In the genomic region with DNA sequence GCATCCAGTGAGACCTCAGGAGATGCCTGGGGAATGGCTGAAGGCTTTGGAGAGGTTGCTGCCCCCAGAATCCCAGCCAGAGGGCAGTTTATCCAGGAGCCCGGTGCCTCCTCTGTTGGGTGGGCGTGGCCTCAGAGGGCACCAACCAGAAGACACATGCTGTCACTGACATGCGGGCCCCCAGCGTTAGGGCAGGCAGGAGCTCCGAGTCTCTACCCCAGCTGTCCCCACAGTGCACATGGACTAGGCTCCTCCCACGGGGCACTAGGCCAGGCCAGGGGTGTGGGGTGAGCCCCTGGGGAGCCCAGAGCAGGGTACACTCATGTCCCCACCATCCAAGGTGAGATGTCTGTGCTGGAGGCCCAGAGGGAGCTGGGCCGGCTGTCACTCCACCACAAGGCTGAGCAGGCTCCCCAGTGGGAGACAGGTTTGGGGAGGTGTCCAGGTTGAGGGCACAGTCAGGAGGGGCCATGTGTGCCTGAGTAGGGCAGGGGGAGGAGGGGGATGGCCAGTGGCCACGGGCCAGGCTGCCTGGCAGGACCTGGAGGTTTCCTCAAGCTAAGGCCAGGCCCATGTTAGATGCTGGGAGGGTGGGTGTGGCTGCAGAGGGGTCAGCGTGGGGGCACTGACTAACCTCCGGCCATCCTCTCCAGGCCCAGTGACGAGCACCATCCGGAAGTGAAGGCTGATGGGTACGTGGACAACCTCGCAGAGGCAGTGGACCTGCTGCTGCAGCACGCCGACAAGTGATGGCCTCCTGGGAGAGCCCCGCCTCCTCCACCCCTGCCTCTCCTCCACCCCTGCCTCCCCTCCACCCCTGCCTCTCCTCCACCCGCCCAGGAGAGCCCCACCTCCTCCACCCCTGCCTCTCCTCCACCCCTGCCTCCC, we compare ENCODE assay signal across 9 cellular contexts.
DNase-seq lines count a peak whose midpoint lies in the region; ATAC-seq lines count a peak whose summit lies in the region.
"Had no signal": no experiment of that assay in that cellular context is flagged by ENCODE, and none has a peak within 500 bp of the region (broad histone marks: within the 10 kb centered on the region; RNA-seq: fewer than 3 reads in every experiment).

No MANE protein-coding gene starts in this region.

- no peak overlapping the region for H3K4me3 ChIP-seq in thymus (ENCODE audit: low read length)

- peak; percentile 13 for ATAC-seq in activated CD8-positive, alpha-beta memory T cell treated with anti-CD3 and anti-CD28 coated beads, Interleukin-2, amount 10 ng/mL, durations not matched to agents 7 days and 5 days

- CTCF ChIA-PET in activated CD8-positive, alpha-beta memory T cell treated with anti-CD3 and anti-CD28 coated beads, Interleukin-2, amount 10 ng/mL, durations not matched to agents 7 days and 5 days (lab: Charles Lee): interaction anchor here (0.7 to 2.0 kb wide), 7 partner anchors 15 to 133 kb away, joined by 3 to 7 read pairs (median 3); no protein-coding TSS in a partner anchor

- H3K36me3 ChIP-seq in thymus (ENCODE audit: control insufficient read depth, insufficient read depth): peaks cover 28% of the 10 kb centered on the region

- peaks cover 32% of the 10 kb centered on the region for H3K4me1 ChIP-seq in thymus (ENCODE audit: control insufficient read depth, insufficient read depth, low read length)

- H3K27me3 Mint-ChIP-seq in activated CD8-positive, alpha-beta memory T cell treated with anti-CD3 and anti-CD28 coated beads, Interleukin-2, amount 10 ng/mL, durations not matched to agents 7 days and 5 days: no peaks in the 10 kb centered on the region

- H3K4me1 Mint-ChIP-seq in activated CD8-positive, alpha-beta memory T cell treated with anti-CD3 and anti-CD28 coated beads, Interleukin-2, amount 10 ng/mL, durations not matched to agents 7 days and 5 days: peaks cover 53% of the 10 kb centered on the region

- DNase-seq in activated CD8-positive, alpha-beta memory T cell treated with anti-CD3 and anti-CD28 coated beads, Interleukin-2, amount 10 ng/mL, durations not matched to agents 7 days and 5 days: peak; percentile 48
- no peak for DNase-seq in activated CD8-positive, alpha-beta memory T cell treated with anti-CD3 and anti-CD28 coated beads for 24 hours
- DNase-seq in activated CD4-positive, alpha-beta T cell treated with anti-CD3 and anti-CD28 coated beads, Interleukin-2, amount 50 U/mL, for 1 hour: peak; percentile 19
- DNase-seq in iPS DF 19.7 (ENCODE audit: low read depth, low spot score): peak; percentile 40
- DNase-seq in GM03348 (ENCODE audit: low spot score): no peak
- no peak for DNase-seq in DMS153 treated with DMSO at 0.1 percent for 48 hours (lab: John Stamatoyannopoulos, UW; ENCODE audit: unreplicated experiment)
- no peak for DNase-seq in epidermal melanocyte (ENCODE audit: insufficient read length, low spot score)
- DNase-seq: glutamatergic neuron had no signal

- H3K4me3 Mint-ChIP-seq in activated CD8-positive, alpha-beta memory T cell treated with anti-CD3 and anti-CD28 coated beads, Interleukin-2, amount 10 ng/mL, durations not matched to agents 7 days and 5 days: no peak overlapping the region

- no peaks in the 10 kb centered on the region for H3K27me3 ChIP-seq in thymus (ENCODE audit: control insufficient read depth, insufficient read depth)

- no peaks in the 10 kb centered on the region for H3K9me3 ChIP-seq in thymus (ENCODE audit: control insufficient read depth)

- no peaks in the 10 kb centered on the region for H3K9me3 Mint-ChIP-seq in activated CD8-positive, alpha-beta memory T cell treated with anti-CD3 and anti-CD28 coated beads, Interleukin-2, amount 10 ng/mL, durations not matched to agents 7 days and 5 days (ENCODE audit: low read depth)

- H3K27ac Mint-ChIP-seq in activated CD8-positive, alpha-beta memory T cell treated with anti-CD3 and anti-CD28 coated beads, Interleukin-2, amount 10 ng/mL, durations not matched to agents 7 days and 5 days: no peak overlapping the region

- H3K36me3 Mint-ChIP-seq in activated CD8-positive, alpha-beta memory T cell treated with anti-CD3 and anti-CD28 coated beads, Interleukin-2, amount 10 ng/mL, durations not matched to agents 7 days and 5 days: peaks cover 2% of the 10 kb centered on the region

- 60% methylated on average over 18 of the region's 18 CpGs for whole genome bisulfite sequencing in thymus

- peak overlapping the region; percentile 72 for H3K27ac ChIP-seq in thymus (ENCODE audit: low read depth)

Comparison
In these comparisons a context has a peak if more than half of its experiments do, and no peak if none do; other contexts are left out.
1. DNase-seq: peak in activated CD8-positive, alpha-beta memory T cell treated with anti-CD3 and anti-CD28 coated beads, Interleukin-2, amount 10 ng/mL, durations not matched to agents 7 days and 5 days (single experiment), activated CD4-positive, alpha-beta T cell treated with anti-CD3 and anti-CD28 coated beads, Interleukin-2, amount 50 U/mL, for 1 hour (single experiment) and iPS DF 19.7 (single experiment); none in activated CD8-positive, alpha-beta memory T cell treated with anti-CD3 and anti-CD28 coated beads for 24 hours (single experiment), GM03348 (single experiment), DMS153 treated with DMSO at 0.1 percent for 48 hours (single experiment) and epidermal melanocyte (single experiment).